Comparison of ENCODE assay signal across 1 cellular context in genomic region chr2:238945433-238946150, GRCh38.
TF ChIP-seq lines count a peak whose summit lies in the region.

No MANE protein-coding gene starts in this region.

TF ChIP-seq in HepG2, 621 proteins besides CTCF, POLR2A, EP300 and RAD21 (continued from another document):
- TF ChIP-seq HMGXB4 (CRISPR knock-in tag; IDR thresholded peaks at IDR 0.05; ENCODE audit: borderline replicate concordance in 1 of 2, low read depth in 1 of 2): 0 out of 4 replicates have a peak, but pooled peaks of 1 of the 2 experiments have one; percentile 30
- TF ChIP-seq SALL1 (CRISPR knock-in tag; IDR thresholded peaks at IDR 0.05): peak; percentile 33; the same call in 1 of the 2 replicates
- TF ChIP-seq THYN1 (CRISPR knock-in tag; IDR thresholded peaks at IDR 0.05; ENCODE audit: borderline replicate concordance, low read depth): no peak
TF ChIP-seq in HepG2: peak in this region for 8.
